25 cellular contexts compared by ENCODE assay signal in the genomic region with DNA sequence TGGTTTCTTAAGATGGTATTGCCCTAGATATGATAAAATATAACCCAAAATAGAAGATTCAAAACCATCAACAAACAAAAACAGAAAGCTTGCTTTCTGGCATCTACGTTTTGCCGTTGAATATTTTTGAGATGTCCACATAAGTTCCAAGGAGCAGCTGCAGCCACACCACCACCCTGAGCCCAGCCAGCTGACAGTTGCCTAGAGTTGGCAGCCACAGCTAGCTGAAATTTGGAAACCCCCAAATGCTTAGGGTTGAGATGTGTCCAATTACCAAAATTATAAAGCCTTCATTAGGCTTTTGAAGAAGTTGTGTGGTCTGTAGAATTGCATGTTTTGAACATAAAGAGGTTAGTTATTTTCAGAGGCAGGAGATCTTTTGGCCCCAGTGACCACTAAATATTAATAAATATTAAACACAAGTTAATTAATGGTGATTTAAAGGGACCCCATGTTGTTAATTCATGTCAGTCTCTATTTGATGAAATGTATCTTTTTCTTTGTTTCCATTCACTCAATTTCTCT.
DNase-seq lines count a peak whose midpoint lies in the region; ATAC-seq, FAIRE-seq and TF ChIP-seq lines count a peak whose summit lies in the region.
"Had no signal": no experiment of that assay in that cellular context is flagged by ENCODE, and none has a peak within 500 bp of the region (broad histone marks: within the 10 kb centered on the region; RNA-seq: fewer than 3 reads in every experiment).

No MANE protein-coding gene starts in this region.

- no peak overlapping the region for H3K4me2 ChIP-seq in GM12878 (ENCODE audit: control insufficient read depth, insufficient read depth)

- no peak for FAIRE-seq in GM12878 (lab: Jason Lieb, UNC)
- FAIRE-seq: GM12891 had no signal

- CTCF ChIA-PET in GM12878 (lab: Yijun Ruan, JAX) (interaction anchor here (0.9 kb wide), 1 partner anchor 70 kb away, joined by 7 read pairs; no protein-coding TSS in a partner anchor), A673 (lab: Charles Lee) (interaction anchor here (0.6 kb wide), 1 partner anchor 557 kb away, joined by 6 read pairs; no protein-coding TSS in a partner anchor)

- no peak overlapping the region for H2AFZ ChIP-seq in GM12878 (ENCODE audit: control insufficient read depth, low read depth, low read length)

- no peaks in the 10 kb centered on the region for H3K36me3 Mint-ChIP-seq in activated naive CD8-positive, alpha-beta T cell treated with anti-CD3 and anti-CD28 coated beads, Interleukin-2, amount 50 U/mL, for 24 hours (ENCODE audit: low read depth)
- H3K36me3 Mint-ChIP-seq: activated naive CD4-positive, alpha-beta T cell treated with anti-CD3 and anti-CD28 coated beads, Interleukin-2, amount 50 U/mL, for 72 hours; CD4-positive, alpha-beta memory T cell; stimulated activated naive B cell treated with anti-CD40 and anti-IgM and Interleukin-4, amounts not matched to agents 10 μg/mL and 1 μg/mL and 100 μg/mL, for 72 hours had no signal

- WGBS in GM12878 (ENCODE audit: insufficient coverage, insufficient replicate concordance, low lambda C conversion rate, missing lambda C conversion rate), result 26% methylated on average over 2 of the region's 2 CpGs
- WGBS in thyroid gland, 2 donors, result 83 to 91% methylated on average over 2 of the region's 2 CpGs

- H3K4me1 Mint-ChIP-seq in activated naive CD8-positive, alpha-beta T cell treated with anti-CD3 and anti-CD28 coated beads, Interleukin-2, amount 50 U/mL, for 24 hours, result no peaks in the 10 kb centered on the region
- H3K4me1 Mint-ChIP-seq: activated CD4-positive, alpha-beta memory T cell treated with anti-CD3 and anti-CD28 coated beads, Interleukin-2, amount 10 ng/mL, durations not matched to agents 7 days and 5 days; activated T-helper 17 cell treated with anti-CD3 and anti-CD28 coated beads, Interleukin-2, amount 50 U/mL, for 72 hours; stimulated activated naive B cell treated with anti-CD40 and anti-IgM and Interleukin-4, amounts not matched to agents 10 μg/mL and 1 μg/mL and 100 μg/mL, for 72 hours had no signal

- no peak for TF ChIP-seq CTCF in cardiac muscle cell (IDR thresholded peaks at IDR 0.05; ENCODE audit: low read depth, low read length)
- TF ChIP-seq CTCF in GM12878 (IDR thresholded peaks at IDR 0.05 in 2 of 3, conservative IDR thresholded peaks at IDR 0.05 in 1 of 3; ENCODE audit: control insufficient read depth in 2 of 3, extremely low read depth in 1 of 3, insufficient read depth in 1 of 3, low read depth in 3 of 3, low read length in 3 of 3), result no peak
- TF ChIP-seq CTCF in thyroid gland (IDR thresholded peaks at IDR 0.05), result no peak
- TF ChIP-seq CTCF in A673 (conservative IDR thresholded peaks at IDR 0.05; ENCODE audit: low read depth, low read length), result no peak

- no peaks in the 10 kb centered on the region for H3K79me2 ChIP-seq in GM12878 (ENCODE audit: control insufficient read depth, insufficient read depth, low read length)

- SMC1A ChIA-PET in GM12878 (lab: Charles Lee; ENCODE audit: uncharacterized antibody, unreplicated experiment), result interaction anchor here (0.8 to 7.1 kb wide), 4 partner anchors 61 to 469 kb away, joined by 3 to 39 read pairs (median 4); no protein-coding TSS in a partner anchor

- intact Hi-C loops in cardiac septum (cut with DNase I) (loop anchor here (5.0 kb wide), 1 partner anchor 65 kb away; no protein-coding TSS in a partner anchor), GM12878 (cut with micrococcal nuclease; ENCODE audit: unreplicated experiment) (no loop called here), thyroid gland (cut with DNase I) (no loop called here), A673 (cut with micrococcal nuclease; ENCODE audit: unreplicated experiment) (no loop called here)

- BruUV-seq in GM12878 (replicated peaks; lab: Mats Ljungman, UMichigan), result no TSS peak
- BruUV-seq in A673 (replicated peaks; lab: Mats Ljungman, UMichigan), result no TSS peak

- POLR2A ChIA-PET in GM12878 (lab: Charles Lee), result no interaction called here
- POLR2A ChIA-PET in A673 (lab: Charles Lee; ENCODE audit: low non-redundant PET), result no interaction called here

- no peak for TF ChIP-seq POLR2A in GM12878 (IDR thresholded peaks at IDR 0.05; ENCODE audit: low read depth, low read length)
- TF ChIP-seq POLR2A in thyroid gland (IDR thresholded peaks at IDR 0.05), result no peak

- no peak overlapping the region for H3K4me3 Mint-ChIP-seq in activated naive CD8-positive, alpha-beta T cell treated with anti-CD3 and anti-CD28 coated beads, Interleukin-2, amount 50 U/mL, for 24 hours
- H3K4me3 Mint-ChIP-seq: activated CD4-positive, alpha-beta memory T cell treated with anti-CD3 and anti-CD28 coated beads, Interleukin-2, amount 10 ng/mL, durations not matched to agents 7 days and 5 days; activated T-helper 17 cell treated with anti-CD3 and anti-CD28 coated beads, Interleukin-2, amount 50 U/mL, for 72 hours; CD4-positive, alpha-beta memory T cell; stimulated activated naive B cell treated with anti-CD40 and anti-IgM and Interleukin-4, amounts not matched to agents 10 μg/mL and 1 μg/mL and 100 μg/mL, for 72 hours had no signal

- no peaks in the 10 kb centered on the region for H3K9me3 Mint-ChIP-seq in activated naive CD8-positive, alpha-beta T cell treated with anti-CD3 and anti-CD28 coated beads, Interleukin-2, amount 50 U/mL, for 24 hours
- H3K9me3 Mint-ChIP-seq: activated CD4-positive, alpha-beta memory T cell treated with anti-CD3 and anti-CD28 coated beads, Interleukin-2, amount 10 ng/mL, durations not matched to agents 7 days and 5 days; activated T-helper 17 cell treated with anti-CD3 and anti-CD28 coated beads, Interleukin-2, amount 50 U/mL, for 72 hours had no signal

- TF ChIP-seq EP300 in GM12878 (IDR thresholded peaks at IDR 0.05; ENCODE audit: borderline replicate concordance in 1 of 2, control insufficient read depth in 1 of 2, low read depth in 2 of 2, low read length in 2 of 2), result peak in 1 of 2 experiments; percentile 13; a peak in 1 of 4 replicates

- peak; percentile 78 for ATAC-seq in GM12878
- ATAC-seq in activated naive CD8-positive, alpha-beta T cell treated with anti-CD3 and anti-CD28 coated beads, Interleukin-2, amount 50 U/mL, for 24 hours, result no peak
- ATAC-seq: activated naive CD4-positive, alpha-beta T cell treated with anti-CD3 and anti-CD28 coated beads, Interleukin-2, amount 50 U/mL, for 72 hours; activated T-helper 17 cell treated with anti-CD3 and anti-CD28 coated beads, Interleukin-2, amount 50 U/mL, for 72 hours; Panc1; stimulated activated naive B cell treated with anti-CD40 and anti-IgM and Interleukin-4, amounts not matched to agents 10 μg/mL and 1 μg/mL and 100 μg/mL, for 72 hours had no signal

- H3K36me3 ChIP-seq in cardiac muscle cell (no peaks in the 10 kb centered on the region), GM12878 (ENCODE audit: control insufficient read depth in 2 of 2, insufficient read depth in 2 of 2, low read length in 1 of 2) (no peaks in the 10 kb centered on the region), thyroid gland (no peaks in the 10 kb centered on the region), A673 (ENCODE audit: insufficient read depth, low read length, poor library complexity, severe bottlenecking) (no peaks in the 10 kb centered on the region)
- H3K36me3 ChIP-seq: neutrophil, suprapubic skin had no signal

- no peaks in the 10 kb centered on the region for H3K27me3 Mint-ChIP-seq in activated naive CD8-positive, alpha-beta T cell treated with anti-CD3 and anti-CD28 coated beads, Interleukin-2, amount 50 U/mL, for 24 hours
- H3K27me3 Mint-ChIP-seq: activated CD4-positive, alpha-beta memory T cell treated with anti-CD3 and anti-CD28 coated beads, Interleukin-2, amount 10 ng/mL, durations not matched to agents 7 days and 5 days; activated T-helper 17 cell treated with anti-CD3 and anti-CD28 coated beads, Interleukin-2, amount 50 U/mL, for 72 hours; CD4-positive, alpha-beta memory T cell; stimulated activated naive B cell treated with anti-CD40 and anti-IgM and Interleukin-4, amounts not matched to agents 10 μg/mL and 1 μg/mL and 100 μg/mL, for 72 hours had no signal

- no peak for TF ChIP-seq RAD21 in GM12878 (IDR thresholded peaks at IDR 0.05; ENCODE audit: insufficient read depth, low read depth, low read length)

- no peaks in the 10 kb centered on the region for H4K20me1 ChIP-seq in GM12878 (ENCODE audit: control insufficient read depth, insufficient read depth)

- RAD21 ChIA-PET in GM12878 (lab: Charles Lee; ENCODE audit: unreplicated experiment), result interaction anchor here (1.7 kb wide), 1 partner anchor 8 kb away, joined by 3 read pairs; no protein-coding TSS in a partner anchor

- H3K9me3 ChIP-seq in cardiac muscle cell (ENCODE audit: low read depth) (no peaks in the 10 kb centered on the region), GM12878 (replicated peaks; ENCODE audit: control insufficient read depth, insufficient read depth, low read length) (no peaks in the 10 kb centered on the region), thyroid gland (no peaks in the 10 kb centered on the region), A673 (ENCODE audit: low read depth, low read length, poor library complexity, severe bottlenecking) (no peaks in the 10 kb centered on the region)
- H3K9me3 ChIP-seq: neutrophil, suprapubic skin had no signal

- no peak overlapping the region for H3K4me3 ChIP-seq in cardiac muscle cell
- no peak overlapping the region for H3K4me3 ChIP-seq in GM12878
- no peak overlapping the region for H3K4me3 ChIP-seq in thyroid gland (replicated peaks in 1 of 3)
- H3K4me3 ChIP-seq in A673 (ENCODE audit: low read depth, low read length, poor library complexity, severe bottlenecking), result no peak overlapping the region

- peaks cover 40% of the 10 kb centered on the region for H3K4me1 ChIP-seq in cardiac muscle cell (ENCODE audit: low read depth)
- H3K4me1 ChIP-seq in GM12878 (ENCODE audit: control insufficient read depth, insufficient read depth, low read length), result no peaks in the 10 kb centered on the region
- H3K4me1 ChIP-seq in thyroid gland, result peaks cover 26 to 32% of the 10 kb centered on the region in 2 donors
- H3K4me1 ChIP-seq in A673 (ENCODE audit: insufficient read depth, low read length, poor library complexity, severe bottlenecking), result no peaks in the 10 kb centered on the region

- H3K27me3 ChIP-seq in cardiac muscle cell (no peaks in the 10 kb centered on the region), GM12878 (replicated peaks in 1 of 2; ENCODE audit: control insufficient read depth in 2 of 2, insufficient read depth in 2 of 2, low read length in 1 of 2) (no peaks in the 10 kb centered on the region; a peak in 1 of 4 replicates), thyroid gland (no peaks in the 10 kb centered on the region), A673 (replicated peaks; ENCODE audit: insufficient read depth, low read depth, low read length, poor library complexity) (no peaks in the 10 kb centered on the region)
- H3K27me3 ChIP-seq: suprapubic skin had no signal

- in situ Hi-C loops in GM12878 (cut with MboI), result no loop called here

- DNase-seq in cardiac muscle cell (ENCODE audit: low read depth in 1 of 2, low spot score in 1 of 2) (no peak), cardiac septum (ENCODE audit: low spot score) (no peak), GM12878 (ENCODE audit: low read depth, low spot score) (no peak), myocyte (ENCODE audit: low read depth) (peak; percentile 90), thyroid gland (no peak), A673 (ENCODE audit: low spot score) (no peak), islet precursor cell (no peak)
- no peak for DNase-seq in activated naive CD8-positive, alpha-beta T cell treated with anti-CD3 and anti-CD28 coated beads, Interleukin-2, amount 50 U/mL, for 24 hours
- DNase-seq: 8988T; activated CD4-positive, alpha-beta memory T cell treated with anti-CD3 and anti-CD28 coated beads, Interleukin-2, amount 10 ng/mL, durations not matched to agents 7 days and 5 days; AML-193; CD4-positive, alpha-beta memory T cell; GOT3; IMR-90; NCI-H1105 treated with DMSO at 0.1 percent for 48 hours; NCI-H1930; NCI-H526; stimulated activated CD4-positive, alpha-beta T cell treated with anti-CD3 and anti-CD28 coated beads, Interleukin-15, amount 100 ng/mL, for 24 hours; stimulated activated naive B cell treated with anti-CD40 and anti-IgM and Interleukin-4, amounts not matched to agents 10 μg/mL and 1 μg/mL and 100 μg/mL, for 72 hours had no signal

- H3K27ac ChIP-seq in cardiac muscle cell (peak overlapping the region; percentile 97), GM12878 (ENCODE audit: control insufficient read depth, insufficient read depth) (no peak overlapping the region), thyroid gland (peak overlapping the region; percentile 77 to 84 (median 82)), A673 (ENCODE audit: low read depth, low read length, poor library complexity, severe bottlenecking) (no peak overlapping the region)
- H3K27ac ChIP-seq: neutrophil, suprapubic skin had no signal

- H3K9ac ChIP-seq in GM12878 (ENCODE audit: control insufficient read depth, insufficient read depth, low read length), result no peak overlapping the region

- H3K27ac Mint-ChIP-seq in activated naive CD8-positive, alpha-beta T cell treated with anti-CD3 and anti-CD28 coated beads, Interleukin-2, amount 50 U/mL, for 24 hours, result no peak overlapping the region
- H3K27ac Mint-ChIP-seq: activated CD4-positive, alpha-beta memory T cell treated with anti-CD3 and anti-CD28 coated beads, Interleukin-2, amount 10 ng/mL, durations not matched to agents 7 days and 5 days; activated naive CD4-positive, alpha-beta T cell treated with anti-CD3 and anti-CD28 coated beads, Interleukin-2, amount 50 U/mL, for 72 hours; activated T-helper 17 cell treated with anti-CD3 and anti-CD28 coated beads, Interleukin-2, amount 50 U/mL, for 72 hours; CD4-positive, alpha-beta memory T cell; stimulated activated naive B cell treated with anti-CD40 and anti-IgM and Interleukin-4, amounts not matched to agents 10 μg/mL and 1 μg/mL and 100 μg/mL, for 72 hours had no signal

Comparison
In these comparisons a context has a peak if more than half of its experiments do, and no peak if none do; other contexts are left out.
1. H3K27ac ChIP-seq: peak in cardiac muscle cell (single experiment) and thyroid gland (3 of 3); none in GM12878 (single experiment) and A673 (single experiment).